8 cellular contexts compared by ENCODE assay signal in genomic region chr18:267688-268552, GRCh38. TPM values are rescaled to one million over a fixed set of nuclear protein-coding genes. Genes with fewer than 3 reads are reported as not detected.
DNase-seq lines count a peak whose midpoint lies in the region; ATAC-seq and TF ChIP-seq lines count a peak whose summit lies in the region.

Gene THOC1, minus strand, starts transcription at chr18:268047. Its CDS starts 28 bp downstream, at chr18:268019.

- no peaks in the 10 kb centered on the region for H3K27me3 Mint-ChIP-seq in activated T-helper 2 cell treated with anti-CD3 and anti-CD28 coated beads, Interferon-gamma antibody, Interleukin-2, Interleukin-4, amounts not matched to agents 10 μg/mL and 5 μg/mL and 100 μg/mL, durations not matched to agents 14 hours and 24 hours and 36 hours (ENCODE audit: low read depth)
- no peaks in the 10 kb centered on the region for H3K27me3 Mint-ChIP-seq in naive thymus-derived CD8-positive, alpha-beta T cell
- no peaks in the 10 kb centered on the region for H3K27me3 Mint-ChIP-seq in stimulated activated naive B cell treated with anti-CD40 and anti-IgM and Interleukin-4, amounts not matched to agents 10 μg/mL and 1 μg/mL and 100 μg/mL, for 72 hours

- TF ChIP-seq CTCF in LNCaP clone FGC (IDR thresholded peaks at IDR 0.05; ENCODE audit: control insufficient read depth, extremely low read depth, insufficient read depth) (no peak), RWPE2 (IDR thresholded peaks at IDR 0.05; ENCODE audit: poor library complexity, severe bottlenecking) (no peak), fibroblast of mammary gland (conservative IDR thresholded peaks at IDR 0.05; ENCODE audit: control insufficient read depth, insufficient read depth, low read depth, low read length) (no peak)

- H3K9me3 ChIP-seq in RWPE2 (ENCODE audit: severe bottlenecking): no peaks in the 10 kb centered on the region

- no peaks in the 10 kb centered on the region for H3K27me3 ChIP-seq in RWPE2 (ENCODE audit: insufficient read depth, poor library complexity, severe bottlenecking)

- peaks cover 33% of the 10 kb centered on the region for H3K36me3 Mint-ChIP-seq in activated T-helper 2 cell treated with anti-CD3 and anti-CD28 coated beads, Interferon-gamma antibody, Interleukin-2, Interleukin-4, amounts not matched to agents 10 μg/mL and 5 μg/mL and 100 μg/mL, durations not matched to agents 14 hours and 24 hours and 36 hours (ENCODE audit: low read depth)
- peaks cover 10 to 28% (median 11%) of the 10 kb centered on the region in 3 donors for H3K36me3 Mint-ChIP-seq in naive thymus-derived CD8-positive, alpha-beta T cell
- H3K36me3 Mint-ChIP-seq in stimulated activated naive B cell treated with anti-CD40 and anti-IgM and Interleukin-4, amounts not matched to agents 10 μg/mL and 1 μg/mL and 100 μg/mL, for 72 hours: peaks cover 14 to 23% of the 10 kb centered on the region in 2 donors

- peaks cover 14% of the 10 kb centered on the region for H3K4me1 ChIP-seq in RWPE2 (ENCODE audit: insufficient read depth, poor library complexity, severe bottlenecking)

- peaks cover 28% of the 10 kb centered on the region for H3K36me3 ChIP-seq in RWPE2 (ENCODE audit: low read depth)

- peak; percentile 88 for ATAC-seq in RWPE2 (ENCODE audit: low read depth)
- ATAC-seq in naive thymus-derived CD8-positive, alpha-beta T cell: peak; percentile 93 to 94
- peak; percentile 95 for ATAC-seq in stimulated activated naive B cell treated with anti-CD40 and anti-IgM and Interleukin-4, amounts not matched to agents 10 μg/mL and 1 μg/mL and 100 μg/mL, for 72 hours (replicated peaks)

- intact Hi-C loops in activated T-helper 2 cell treated with anti-CD3 and anti-CD28 coated beads, Interferon-gamma antibody, Interleukin-2, Interleukin-4, amounts not matched to agents 10 μg/mL and 5 μg/mL and 100 μg/mL, durations not matched to agents 14 hours and 24 hours and 36 hours (cut with micrococcal nuclease): loop anchor here (1.0 to 10.0 kb wide), 4 partner anchors 110 to 447 kb away; partner anchors contain the start of genes ENOSF1 and USP14

- H3K9me3 Mint-ChIP-seq in activated T-helper 2 cell treated with anti-CD3 and anti-CD28 coated beads, Interferon-gamma antibody, Interleukin-2, Interleukin-4, amounts not matched to agents 10 μg/mL and 5 μg/mL and 100 μg/mL, durations not matched to agents 14 hours and 24 hours and 36 hours: no peaks in the 10 kb centered on the region
- no peaks in the 10 kb centered on the region for H3K9me3 Mint-ChIP-seq in naive thymus-derived CD8-positive, alpha-beta T cell
- no peaks in the 10 kb centered on the region for H3K9me3 Mint-ChIP-seq in stimulated activated naive B cell treated with anti-CD40 and anti-IgM and Interleukin-4, amounts not matched to agents 10 μg/mL and 1 μg/mL and 100 μg/mL, for 72 hours

- H3K27ac ChIP-seq in RWPE2 (ENCODE audit: poor library complexity, severe bottlenecking): peak within 1 kb of the TSS; percentile 61

- H3K4me3 Mint-ChIP-seq in activated T-helper 2 cell treated with anti-CD3 and anti-CD28 coated beads, Interferon-gamma antibody, Interleukin-2, Interleukin-4, amounts not matched to agents 10 μg/mL and 5 μg/mL and 100 μg/mL, durations not matched to agents 14 hours and 24 hours and 36 hours (ENCODE audit: low read depth): peak within 1 kb of the TSS; percentile 98
- peak within 1 kb of the TSS; percentile 93 to 100 (median 98) for H3K4me3 Mint-ChIP-seq in naive thymus-derived CD8-positive, alpha-beta T cell
- peak within 1 kb of the TSS; percentile 99 to 100 for H3K4me3 Mint-ChIP-seq in stimulated activated naive B cell treated with anti-CD40 and anti-IgM and Interleukin-4, amounts not matched to agents 10 μg/mL and 1 μg/mL and 100 μg/mL, for 72 hours

- peaks cover 19% of the 10 kb centered on the region for H3K4me1 Mint-ChIP-seq in activated T-helper 2 cell treated with anti-CD3 and anti-CD28 coated beads, Interferon-gamma antibody, Interleukin-2, Interleukin-4, amounts not matched to agents 10 μg/mL and 5 μg/mL and 100 μg/mL, durations not matched to agents 14 hours and 24 hours and 36 hours (ENCODE audit: low read depth)
- peaks cover 15 to 48% (median 45%) of the 10 kb centered on the region in 4 donors for H3K4me1 Mint-ChIP-seq in naive thymus-derived CD8-positive, alpha-beta T cell
- peaks cover 14 to 22% of the 10 kb centered on the region in 2 donors for H3K4me1 Mint-ChIP-seq in stimulated activated naive B cell treated with anti-CD40 and anti-IgM and Interleukin-4, amounts not matched to agents 10 μg/mL and 1 μg/mL and 100 μg/mL, for 72 hours

- peak within 1 kb of the TSS; percentile 93 for H3K4me3 ChIP-seq in LNCaP clone FGC (ENCODE audit: low read depth, low read length)
- peak within 1 kb of the TSS; percentile 72 for H3K4me3 ChIP-seq in RWPE2 (ENCODE audit: severe bottlenecking)
- H3K4me3 ChIP-seq in fibroblast of mammary gland (ENCODE audit: control insufficient read depth, low read depth, low read length): peak within 1 kb of the TSS; percentile 93

- POLR2A ChIA-PET in naive thymus-derived CD8-positive, alpha-beta T cell (lab: Charles Lee): interaction anchor here (0.7 to 1.8 kb wide), 12 partner anchors 9 to 563 kb away, joined by 3 to 22 read pairs (median 4); partner anchors contain the start of genes ENOSF1 and USP14

- DNase-seq in ELF-1 (ENCODE audit: low read depth, low spot score): peak; percentile 95
- DNase-seq in H4 (ENCODE audit: low spot score): peak; percentile 86
- DNase-seq in LNCaP clone FGC (ENCODE audit: low read depth): peak; percentile 51
- peak; percentile 89 for DNase-seq in RWPE2 (ENCODE audit: low spot score)
- peak; percentile 93 for DNase-seq in activated T-helper 2 cell treated with anti-CD3 and anti-CD28 coated beads, Interferon-gamma antibody, Interleukin-2, Interleukin-4, amounts not matched to agents 10 μg/mL and 5 μg/mL and 100 μg/mL, durations not matched to agents 14 hours and 24 hours and 36 hours (ENCODE audit: low spot score)
- DNase-seq in fibroblast of mammary gland (ENCODE audit: low read depth): peak; percentile 94
- DNase-seq in naive thymus-derived CD8-positive, alpha-beta T cell: peak; percentile 84 to 95 (median 94)
- DNase-seq in stimulated activated naive B cell treated with anti-CD40 and anti-IgM and Interleukin-4, amounts not matched to agents 10 μg/mL and 1 μg/mL and 100 μg/mL, for 72 hours: peak; percentile 95

- peak within 1 kb of the TSS; percentile 100 for H3K27ac Mint-ChIP-seq in activated T-helper 2 cell treated with anti-CD3 and anti-CD28 coated beads, Interferon-gamma antibody, Interleukin-2, Interleukin-4, amounts not matched to agents 10 μg/mL and 5 μg/mL and 100 μg/mL, durations not matched to agents 14 hours and 24 hours and 36 hours
- H3K27ac Mint-ChIP-seq in naive thymus-derived CD8-positive, alpha-beta T cell: peak within 1 kb of the TSS; percentile 93 to 100 (median 100)
- peak within 1 kb of the TSS; percentile 100 for H3K27ac Mint-ChIP-seq in stimulated activated naive B cell treated with anti-CD40 and anti-IgM and Interleukin-4, amounts not matched to agents 10 μg/mL and 1 μg/mL and 100 μg/mL, for 72 hours

RNA-seq across cellular contexts. Expression of gene THOC1, which starts in this region (rescaled TPM):
- 27.8 and 57.4 TPM in 2 replicates for total RNA-seq in H4 (2014; rRNA removed; shearing (Covaris generic))
- 70.6 and 72.8 TPM in 2 replicates for total RNA-seq in activated T-helper 2 cell treated with anti-CD3 and anti-CD28 coated beads, Interferon-gamma antibody, Interleukin-2, Interleukin-4, amounts not matched to agents 10 μg/mL and 5 μg/mL and 100 μg/mL, durations not matched to agents 14 hours and 24 hours and 36 hours
- 10 to 100 TPM; 86.0 to 88.5 TPM for total RNA-seq in naive thymus-derived CD8-positive, alpha-beta T cell
- polyA plus RNA-seq in naive thymus-derived CD8-positive, alpha-beta T cell: 10 to 100 TPM; 12.4 to 16.4 (median 15.2) TPM

Comparison
In these comparisons a context has a peak if more than half of its experiments do, and no peak if none do; other contexts are left out.
1. Peak in every context shown above with its lines: DNase-seq, ATAC-seq, H3K4me3 ChIP-seq and H3K27ac ChIP-seq.